14 cellular contexts compared by ENCODE assay signal in the genomic region with DNA sequence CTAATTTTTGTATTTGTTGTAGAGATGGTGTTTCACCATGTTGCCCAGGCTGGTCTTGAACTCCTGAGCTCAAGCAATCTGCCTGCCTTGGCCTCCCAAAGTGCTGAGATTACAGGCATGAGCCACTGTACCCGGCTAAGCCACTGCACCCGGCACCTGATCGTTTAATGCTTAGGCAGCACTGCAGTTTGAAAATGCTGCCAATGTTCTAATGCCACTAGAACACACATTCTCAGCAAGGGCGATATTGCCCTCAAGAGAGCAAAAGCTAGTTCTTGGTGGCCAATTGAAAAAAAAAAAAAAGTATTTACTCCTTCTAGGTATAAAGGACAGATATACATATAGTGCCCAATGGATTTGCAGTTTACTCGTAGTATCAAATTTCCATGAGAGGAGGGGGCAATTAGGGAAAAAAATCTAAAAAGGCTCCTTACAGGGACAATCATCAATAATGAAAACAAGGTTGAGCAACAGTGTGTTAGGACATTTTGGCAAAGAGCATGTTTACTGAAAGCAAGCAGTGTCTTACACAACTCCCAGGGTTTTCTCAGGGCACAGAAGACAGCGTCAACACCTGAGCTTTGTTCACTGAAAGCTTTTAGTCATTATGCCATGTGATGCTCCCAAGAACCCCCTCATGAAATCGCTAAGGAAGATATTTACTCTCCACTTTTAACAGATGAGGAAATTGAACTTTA.
DNase-seq lines count a peak whose midpoint lies in the region; ATAC-seq and TF ChIP-seq lines count a peak whose summit lies in the region.
"Had no signal": no experiment of that assay in that cellular context is flagged by ENCODE, and none has a peak within 500 bp of the region (broad histone marks: within the 10 kb centered on the region; RNA-seq: fewer than 3 reads in every experiment).

No MANE protein-coding gene starts in this region.

- H3K4me1 ChIP-seq in mammary epithelial cell (ENCODE audit: insufficient read depth, low read length) (no peaks in the 10 kb centered on the region), skeletal muscle tissue (ENCODE audit: control insufficient read depth in 3 of 3, insufficient read depth in 3 of 3, low read length in 3 of 3) (peaks cover 5 to 19% (median 15%) of the 10 kb centered on the region in 3 donors)
- H3K4me1 ChIP-seq: esophagus squamous epithelium had no signal

- in situ Hi-C loops in mammary epithelial cell (cut with MboI; ENCODE audit: low sequenced_read_pairs in 2 of 2) = no loop called here

- no peak overlapping the region for H3K9ac ChIP-seq in mammary epithelial cell (ENCODE audit: insufficient read depth, low read length)
- H3K9ac ChIP-seq in skeletal muscle tissue (ENCODE audit: low read depth in 1 of 3, low read length in 3 of 3) = no peak overlapping the region
- H3K9ac ChIP-seq: SK-N-SH had no signal

- no peak overlapping the region for H2AFZ ChIP-seq in mammary epithelial cell (ENCODE audit: low read depth, low read length)

- BruUV-seq in mammary epithelial cell (replicated peaks; lab: Mats Ljungman, UMichigan) = no TSS peak

- 66% methylated on average over 6 of the region's 7 CpGs for WGBS in mammary epithelial cell (ENCODE audit: low coverage, missing lambda C conversion rate)

- H4K20me1 ChIP-seq in mammary epithelial cell (ENCODE audit: insufficient read depth, low read length) = no peaks in the 10 kb centered on the region

- H3K4me3 ChIP-seq in mammary epithelial cell (replicated peaks in 1 of 3; ENCODE audit: insufficient read depth in 1 of 3, low read depth in 2 of 3, low read length in 3 of 3) (no peak overlapping the region), skeletal muscle tissue (ENCODE audit: low read length in 3 of 3) (no peak overlapping the region), WERI-Rb-1 (ENCODE audit: low read depth, low read length) (no peak overlapping the region)
- H3K4me3 ChIP-seq: esophagus squamous epithelium had no signal

- no peaks in the 10 kb centered on the region for H3K9me3 ChIP-seq in mammary epithelial cell (replicated peaks; ENCODE audit: insufficient read depth, low read length)
- H3K9me3 ChIP-seq in skeletal muscle tissue (ENCODE audit: control insufficient read depth in 3 of 3, low read length in 3 of 3) = no peaks in the 10 kb centered on the region
- no peaks in the 10 kb centered on the region for H3K9me3 ChIP-seq in WERI-Rb-1 (ENCODE audit: severe bottlenecking)
- H3K9me3 ChIP-seq: esophagus squamous epithelium, SK-N-SH had no signal

- no peaks in the 10 kb centered on the region for H3K27me3 ChIP-seq in mammary epithelial cell (ENCODE audit: insufficient read depth, low read length)
- H3K27me3 ChIP-seq in skeletal muscle tissue (ENCODE audit: control insufficient read depth in 3 of 3, insufficient read depth in 3 of 3, low read length in 3 of 3) = no peaks in the 10 kb centered on the region
- no peaks in the 10 kb centered on the region for H3K27me3 ChIP-seq in WERI-Rb-1 (ENCODE audit: insufficient read depth, low read depth, severe bottlenecking)

- H3K36me3 ChIP-seq in mammary epithelial cell (ENCODE audit: insufficient read depth, low read length) (no peaks in the 10 kb centered on the region), skeletal muscle tissue (ENCODE audit: control insufficient read depth in 3 of 3, insufficient read depth in 3 of 3, low read length in 3 of 3) (no peaks in the 10 kb centered on the region), WERI-Rb-1 (no peaks in the 10 kb centered on the region)
- H3K36me3 ChIP-seq: esophagus squamous epithelium had no signal

- intact Hi-C loops in mammary epithelial cell (cut with micrococcal nuclease) = no loop called here

- DNase-seq in NCI-H2029 (lab: John Stamatoyannopoulos, UW) = peak; percentile 31
- peak; percentile 37 for DNase-seq in mammary epithelial cell
- peak; percentile 79 for DNase-seq in left lobe of liver (ENCODE audit: low spot score)
- no peak for DNase-seq in WERI-Rb-1
- no peak for DNase-seq in SW480 (ENCODE audit: low spot score)
- DNase-seq: activated CD4-positive, alpha-beta memory T cell treated with anti-CD3 and anti-CD28 coated beads, Interleukin-2, amount 10 ng/mL, durations not matched to agents 7 days and 5 days; DMS79 treated with DMSO at 0.1 percent for 48 hours; esophagus squamous epithelium; GOT3; nephron progenitor cell; SK-N-SH; stimulated activated naive CD4-positive, alpha-beta T cell had no signal

- CTCF ChIA-PET in mammary epithelial cell (lab: Charles Lee; ENCODE audit: low non-redundant PET) = no interaction called here

- no peaks in the 10 kb centered on the region for H3K79me2 ChIP-seq in mammary epithelial cell (ENCODE audit: insufficient read depth, low read length)

- peak; percentile 88 for ATAC-seq in left lobe of liver
- ATAC-seq in GM18498 (IDR thresholded peaks at IDR 0.05; ENCODE audit: unreplicated experiment) = no peak

- TF ChIP-seq CTCF in mammary epithelial cell (conservative IDR thresholded peaks at IDR 0.05 in 1 of 2, IDR thresholded peaks at IDR 0.05 in 1 of 2; ENCODE audit: extremely low read depth in 1 of 2, insufficient read depth in 1 of 2, low read depth in 1 of 2, low read length in 2 of 2) (no peak), WERI-Rb-1 (IDR thresholded peaks at IDR 0.05; ENCODE audit: low read depth, low read length) (no peak)

- dilution Hi-C loops in mammary epithelial cell (cut with HindIII; ENCODE audit: low sequenced_read_pairs) = no loop called here

- no peak overlapping the region for H3K27ac ChIP-seq in mammary epithelial cell (ENCODE audit: insufficient read depth, low read depth, low read length)
- peak overlapping the region; percentile 79 for H3K27ac ChIP-seq in skeletal muscle tissue (ENCODE audit: low read depth, low read length)
- no peak overlapping the region for H3K27ac ChIP-seq in WERI-Rb-1
- H3K27ac ChIP-seq: esophagus squamous epithelium had no signal

- no peak overlapping the region for H3K4me2 ChIP-seq in mammary epithelial cell (ENCODE audit: insufficient read depth, low read depth, low read length)
- H3K4me2 ChIP-seq: SK-N-SH had no signal

Comparison
In these comparisons a context has a peak if more than half of its experiments do, and no peak if none do; other contexts are left out.
1. DNase-seq: peak in NCI-H2029 (single experiment), mammary epithelial cell (single experiment) and left lobe of liver (single experiment); none in WERI-Rb-1 (single experiment) and SW480 (single experiment).